In genomic region chr12:99332936-99333591, GRCh38 we compare ENCODE assay signal across 28 cellular contexts.
DNase-seq lines count a peak whose midpoint lies in the region; ATAC-seq and FAIRE-seq lines count a peak whose summit lies in the region.
"Had no signal": no experiment of that assay in that cellular context is flagged by ENCODE, and none has a peak within 500 bp of the region (broad histone marks: within the 10 kb centered on the region; RNA-seq: fewer than 3 reads in every experiment).

No MANE protein-coding gene starts in this region.

- peak; percentile 8 for FAIRE-seq in GM19239 (lab: Jason Lieb, UNC)
- FAIRE-seq: GM12891, HepG2, keratinocyte, TTC549 had no signal

- DNase-seq in GM19239 (ENCODE audit: insufficient read length, low spot score) (no peak), NCI-H1105 treated with DMSO at 0.1 percent for 48 hours (lab: John Stamatoyannopoulos, UW) (peak; percentile 6), AG08395 (ENCODE audit: low spot score) (no peak), NCI-H2107 treated with DMSO at 0.1 percent for 48 hours (lab: John Stamatoyannopoulos, UW; ENCODE audit: unreplicated experiment) (no peak), SHP77 treated with DMSO at 0.1 percent for 48 hours (lab: John Stamatoyannopoulos, UW) (no peak)
- DNase-seq: activated CD4-positive, alpha-beta memory T cell treated with anti-CD3 and anti-CD28 coated beads for 36 hours; activated CD4-positive, CD25-positive, alpha-beta regulatory T cell treated with anti-CD3 and anti-CD28 coated beads, Interleukin-2, amount 50 U/mL, for 72 hours; activated CD8-positive, alpha-beta memory T cell treated with anti-CD3 and anti-CD28 coated beads, Interleukin-2, amount 50 U/mL, for 4 hours; activated naive CD4-positive, alpha-beta T cell treated with anti-CD3 and anti-CD28 coated beads, Interleukin-2, amount 10 ng/mL, durations not matched to agents 7 days and 5 days; Calu3; effector CD4-positive, alpha-beta T cell; HCEC 1CT; Kasumi-1; natural killer cell; NCI-H2081 treated with DMSO at 0.1 percent for 48 hours; RPMI8226; stimulated activated naive CD4-positive, alpha-beta T cell treated with Interleukin-2 at 50 U/mL for 16 hours; T-cell had no signal

- peak overlapping the region; percentile 45 for H3K27ac ChIP-seq in angular gyrus (ENCODE audit: low read depth, low read length)
- H3K27ac ChIP-seq: breast epithelium, C4-2B, vagina had no signal

- ATAC-seq in HG02870 (IDR thresholded peaks at IDR 0.05; ENCODE audit: unreplicated experiment) (peak; percentile 79), HG03442 (IDR thresholded peaks at IDR 0.05; ENCODE audit: unreplicated experiment) (no peak)
- ATAC-seq: HepG2, natural killer cell, T-cell had no signal
